ENCODE assay signal across 9 cellular contexts in the genomic region with DNA sequence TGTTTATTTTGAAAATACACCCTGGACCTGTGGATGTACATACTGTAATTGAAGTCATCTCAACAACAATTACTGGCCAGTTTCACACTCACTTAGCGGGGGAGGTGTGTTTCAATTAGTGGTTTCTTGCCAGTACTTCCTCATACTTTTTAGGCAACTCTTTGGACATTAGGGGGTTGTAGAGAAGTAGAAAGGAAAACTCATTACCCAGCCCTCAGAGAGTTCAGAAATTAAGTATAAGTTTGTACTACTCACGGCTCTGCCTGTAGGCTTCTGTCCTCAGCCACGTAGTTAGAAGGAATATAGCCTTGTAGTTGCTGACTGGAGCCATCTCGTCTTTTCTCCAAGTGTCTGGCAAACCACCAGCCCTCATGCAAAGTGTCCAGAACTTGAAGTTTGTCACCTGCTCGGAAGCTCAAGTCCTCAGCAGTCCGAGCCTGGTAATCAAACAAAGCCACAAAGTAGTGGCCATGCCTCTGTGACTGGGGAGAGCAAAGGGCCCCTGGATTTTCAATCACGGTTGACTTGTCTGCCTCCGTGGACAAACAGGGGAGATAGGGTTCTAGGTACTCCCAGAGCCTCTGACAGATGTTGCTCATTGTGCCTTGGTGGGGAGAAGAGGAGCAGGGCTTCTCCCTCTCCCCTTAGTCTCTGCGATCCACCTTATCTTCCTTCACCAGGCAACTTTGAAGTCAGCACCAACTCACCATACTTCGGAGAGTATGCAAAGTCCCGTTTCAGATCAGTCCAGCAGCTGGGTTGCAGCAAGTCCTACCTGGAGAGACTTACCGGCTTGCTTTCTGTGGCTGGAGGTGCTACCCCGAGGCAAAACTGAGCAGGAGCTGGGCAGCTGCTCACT. TPM values are rescaled to one million over a fixed set of nuclear protein-coding genes. Genes with fewer than 3 reads are reported as not detected.
DNase-seq lines count a peak whose midpoint lies in the region; ATAC-seq and TF ChIP-seq lines count a peak whose summit lies in the region.
"Had no signal": no experiment of that assay in that cellular context is flagged by ENCODE, and none has a peak within 500 bp of the region (broad histone marks: within the 10 kb centered on the region; RNA-seq: fewer than 3 reads in every experiment).

No MANE protein-coding gene starts in this region.

- no peaks in the 10 kb centered on the region for H3K36me3 ChIP-seq in liver (ENCODE audit: control insufficient read depth in 4 of 4, insufficient read depth in 3 of 4, low read depth in 1 of 4, low read length in 3 of 4)

- H3K9ac ChIP-seq in liver (ENCODE audit: low read depth in 1 of 2, low read length in 2 of 2) = peak overlapping the region; percentile 61 to 77

- DNase-seq in SW480 (ENCODE audit: low spot score) (peak; percentile 43), DMS153 treated with DMSO at 0.1 percent for 48 hours (lab: John Stamatoyannopoulos, UW; ENCODE audit: unreplicated experiment) (no peak), GOT3 (lab: John Stamatoyannopoulos, UW) (no peak)
- DNase-seq in activated CD4-positive, alpha-beta T cell treated with anti-CD3 and anti-CD28 coated beads, Interleukin-2, amount 10 ng/mL, durations not matched to agents 7 days and 5 days = no peak
- no peak for DNase-seq in activated CD4-positive, CD25-positive, alpha-beta regulatory T cell treated with anti-CD3 and anti-CD28 coated beads, Interleukin-2, amount 50 U/mL, for 72 hours

- H3K36me3 Mint-ChIP-seq in activated CD4-positive, alpha-beta T cell treated with anti-CD3 and anti-CD28 coated beads, Interleukin-2, amount 10 ng/mL, durations not matched to agents 7 days and 5 days (ENCODE audit: low read depth) = no peaks in the 10 kb centered on the region

- CTCF ChIA-PET in activated CD4-positive, alpha-beta T cell treated with anti-CD3 and anti-CD28 coated beads, Interleukin-2, amount 10 ng/mL, durations not matched to agents 7 days and 5 days (lab: Charles Lee) = no interaction called here

- H3K4me3 ChIP-seq in liver (ENCODE audit: low read depth in 1 of 3, low read length in 3 of 3) = peak overlapping the region; percentile 66 to 80 (median 67)

- TF ChIP-seq CTCF in liver (IDR thresholded peaks at IDR 0.05; ENCODE audit: low read depth, low read length, missing input control) = no peak

- ATAC-seq in GM19035 (IDR thresholded peaks at IDR 0.05; ENCODE audit: unreplicated experiment) (peak; percentile 72), HG03095 (IDR thresholded peaks at IDR 0.05; ENCODE audit: unreplicated experiment) (peak; percentile 74)

- H3K4me3 Mint-ChIP-seq in activated CD4-positive, alpha-beta T cell treated with anti-CD3 and anti-CD28 coated beads, Interleukin-2, amount 10 ng/mL, durations not matched to agents 7 days and 5 days = no peak overlapping the region
- H3K4me3 Mint-ChIP-seq: neural crest cell had no signal

- WGBS in liver = 23% methylated on average over 13 of the region's 13 CpGs

- peaks cover 4 to 39% (median 17%) of the 10 kb centered on the region in 4 donors for H3K4me1 ChIP-seq in liver (ENCODE audit: control insufficient read depth in 4 of 4, insufficient read depth in 4 of 4, low read length in 3 of 4)

- H3K27me3 ChIP-seq in liver (ENCODE audit: control insufficient read depth in 4 of 4, insufficient read depth in 4 of 4, low read length in 3 of 4) = no peaks in the 10 kb centered on the region

- no peak for TF ChIP-seq RAD21 in liver (IDR thresholded peaks at IDR 0.05)

- H3K27ac ChIP-seq in liver (ENCODE audit: low read depth in 1 of 2, low read length in 2 of 2) = peak overlapping the region; percentile 68 to 70

- no peaks in the 10 kb centered on the region for H3K9me3 ChIP-seq in liver (ENCODE audit: control insufficient read depth in 4 of 4, low read length in 3 of 4)

- H3K9me3 Mint-ChIP-seq in activated CD4-positive, alpha-beta T cell treated with anti-CD3 and anti-CD28 coated beads, Interleukin-2, amount 10 ng/mL, durations not matched to agents 7 days and 5 days = no peaks in the 10 kb centered on the region
- H3K9me3 Mint-ChIP-seq: neural crest cell had no signal

- peaks cover 12% of the 10 kb centered on the region for H3K27me3 Mint-ChIP-seq in activated CD4-positive, alpha-beta T cell treated with anti-CD3 and anti-CD28 coated beads, Interleukin-2, amount 10 ng/mL, durations not matched to agents 7 days and 5 days

- H3K27ac Mint-ChIP-seq in activated CD4-positive, alpha-beta T cell treated with anti-CD3 and anti-CD28 coated beads, Interleukin-2, amount 10 ng/mL, durations not matched to agents 7 days and 5 days = no peak overlapping the region

- H3K4me1 Mint-ChIP-seq in activated CD4-positive, alpha-beta T cell treated with anti-CD3 and anti-CD28 coated beads, Interleukin-2, amount 10 ng/mL, durations not matched to agents 7 days and 5 days = no peaks in the 10 kb centered on the region
- H3K4me1 Mint-ChIP-seq: neural crest cell had no signal

- POLR2A ChIA-PET in activated CD4-positive, alpha-beta T cell treated with anti-CD3 and anti-CD28 coated beads, Interleukin-2, amount 10 ng/mL, durations not matched to agents 7 days and 5 days (lab: Charles Lee) = no interaction called here

TF ChIP-seq in liver, 16 proteins besides CTCF, POLR2A, EP300 and RAD21:
- TF ChIP-seq, protein P1, sequence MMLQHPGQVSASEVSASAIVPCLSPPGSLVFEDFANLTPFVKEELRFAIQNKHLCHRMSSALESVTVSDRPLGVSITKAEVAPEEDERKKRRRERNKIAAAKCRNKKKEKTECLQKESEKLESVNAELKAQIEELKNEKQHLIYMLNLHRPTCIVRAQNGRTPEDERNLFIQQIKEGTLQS (IDR thresholded peaks at IDR 0.05) = no peak
- TF ChIP-seq HNF4A (conservative IDR thresholded peaks at IDR 0.05) (no peak), RXRA (IDR thresholded peaks at IDR 0.05) (no peak), SP1 (IDR thresholded peaks at IDR 0.05) (no peak), NR2F2 (IDR thresholded peaks at IDR 0.05) (no peak), YY1 (IDR thresholded peaks at IDR 0.05) (no peak), EGR1 (IDR thresholded peaks at IDR 0.05; ENCODE audit: low read depth in 2 of 2) (no peak), FOXA2 (IDR thresholded peaks at IDR 0.05) (no peak), FOXA1 (IDR thresholded peaks at IDR 0.05) (no peak)
- TF ChIP-seq, protein P2, sequence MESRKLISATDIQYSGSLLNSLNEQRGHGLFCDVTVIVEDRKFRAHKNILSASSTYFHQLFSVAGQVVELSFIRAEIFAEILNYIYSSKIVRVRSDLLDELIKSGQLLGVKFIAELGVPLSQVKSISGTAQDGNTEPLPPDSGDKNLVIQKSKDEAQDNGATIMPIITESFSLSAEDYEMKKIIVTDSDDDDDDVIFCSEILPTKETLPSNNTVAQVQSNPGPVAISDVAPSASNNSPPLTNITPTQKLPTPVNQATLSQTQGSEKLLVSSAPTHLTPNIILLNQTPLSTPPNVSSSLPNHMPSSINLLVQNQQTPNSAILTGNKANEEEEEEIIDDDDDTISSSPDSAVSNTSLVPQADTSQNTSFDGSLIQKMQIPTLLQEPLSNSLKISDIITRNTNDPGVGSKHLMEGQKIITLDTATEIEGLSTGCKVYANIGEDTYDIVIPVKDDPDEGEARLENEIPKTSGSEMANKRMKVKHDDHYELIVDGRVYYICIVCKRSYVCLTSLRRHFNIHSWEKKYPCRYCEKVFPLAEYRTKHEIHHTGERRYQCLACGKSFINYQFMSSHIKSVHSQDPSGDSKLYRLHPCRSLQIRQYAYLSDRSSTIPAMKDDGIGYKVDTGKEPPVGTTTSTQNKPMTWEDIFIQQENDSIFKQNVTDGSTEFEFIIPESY (IDR thresholded peaks at IDR 0.05) = no peak

RNA-seq across cellular contexts. Expression of a gene that starts 0.7 kb away (rescaled TPM):
- total RNA-seq in liver = 10 to 100 TPM in 1 of 2 donors, 1 to 10 TPM in 1; 5.7 to 26.8 TPM
- polyA plus RNA-seq in liver = 1 to 10 TPM; 3.6 to 4.9 TPM
- under 1 TPM; 0.02 TPM for total RNA-seq in activated CD4-positive, alpha-beta T cell treated with anti-CD3 and anti-CD28 coated beads, Interleukin-2, amount 10 ng/mL, durations not matched to agents 7 days and 5 days

RNA-seq across cellular contexts. Expression of a gene that starts 40.7 kb away (rescaled TPM):
- total RNA-seq in liver = 10 to 100 TPM; 10.4 to 24.2 TPM
- polyA plus RNA-seq in liver = 10 to 100 TPM; 22.3 to 31.4 TPM
- 10 to 100 TPM; 30.2 to 31.7 TPM for total RNA-seq in activated CD4-positive, alpha-beta T cell treated with anti-CD3 and anti-CD28 coated beads, Interleukin-2, amount 10 ng/mL, durations not matched to agents 7 days and 5 days

Comparison
In these comparisons a context has a peak if more than half of its experiments do, and no peak if none do; other contexts are left out.
1. RNA of a gene that starts 0.7 kb away (total RNA-seq): 5.7 to 26.8 TPM in liver; 0.02 TPM in activated CD4-positive, alpha-beta T cell treated with anti-CD3 and anti-CD28 coated beads, Interleukin-2, amount 10 ng/mL, durations not matched to agents 7 days and 5 days; every median in the first group is over 4 times any median in the second.